ENCODE assay signal across 8 cellular contexts in genomic region chr7:2633538-2634264, GRCh38. TPM values are rescaled to one million over a fixed set of nuclear protein-coding genes. Genes with fewer than 3 reads are reported as not detected.
DNase-seq lines count a peak whose midpoint lies in the region; ATAC-seq and TF ChIP-seq lines count a peak whose summit lies in the region.

No MANE protein-coding gene starts in this region.

- peak overlapping the region; percentile 86 for H3K4me2 ChIP-seq in Loucy (ENCODE audit: low read depth, low read length, poor library complexity, severe bottlenecking)

- H3K27me3 ChIP-seq in CD4-positive, alpha-beta memory T cell (ENCODE audit: insufficient read depth, low read length): no peaks in the 10 kb centered on the region
- H3K27me3 ChIP-seq in Loucy (ENCODE audit: insufficient read depth, low read length, poor library complexity, severe bottlenecking): no peaks in the 10 kb centered on the region

- peak overlapping the region; percentile 79 to 89 (median 83) for H3K4me3 Mint-ChIP-seq in CD4-positive, alpha-beta memory T cell
- H3K4me3 Mint-ChIP-seq in activated T-cell treated with anti-CD3 and anti-CD28 coated beads, Interleukin-2, amount 50 U/mL, for 72 hours: peak overlapping the region; percentile 98

- no peaks in the 10 kb centered on the region for H3K9me2 ChIP-seq in Loucy (replicated peaks; ENCODE audit: low read depth, low read length)

- peak overlapping the region in 6 of 7 donors; percentile 37 to 82 (median 72) for H3K27ac Mint-ChIP-seq in CD4-positive, alpha-beta memory T cell
- H3K27ac Mint-ChIP-seq in activated T-cell treated with anti-CD3 and anti-CD28 coated beads, Interleukin-2, amount 50 U/mL, for 72 hours: no peak overlapping the region

- no peaks in the 10 kb centered on the region for H3K36me3 ChIP-seq in CD4-positive, alpha-beta memory T cell (ENCODE audit: insufficient read depth, low read length)
- H3K36me3 ChIP-seq in Loucy (ENCODE audit: insufficient read depth, low read length): no peaks in the 10 kb centered on the region

- no peaks in the 10 kb centered on the region for H3K9me3 Mint-ChIP-seq in CD4-positive, alpha-beta memory T cell
- no peaks in the 10 kb centered on the region for H3K9me3 Mint-ChIP-seq in activated T-cell treated with anti-CD3 and anti-CD28 coated beads, Interleukin-2, amount 50 U/mL, for 72 hours

- peaks cover 2 to 21% (median 15%) of the 10 kb centered on the region in 4 donors for H3K4me1 Mint-ChIP-seq in CD4-positive, alpha-beta memory T cell
- peaks cover 23% of the 10 kb centered on the region for H3K4me1 Mint-ChIP-seq in activated T-cell treated with anti-CD3 and anti-CD28 coated beads, Interleukin-2, amount 50 U/mL, for 72 hours (ENCODE audit: low read depth)

- no peak for TF ChIP-seq CTCF in Loucy (conservative IDR thresholded peaks at IDR 0.05; ENCODE audit: low read length)
- TF ChIP-seq CTCF in foreskin fibroblast (IDR thresholded peaks at IDR 0.05; ENCODE audit: low read depth, low read length): no peak
- TF ChIP-seq CTCF in omental fat pad (IDR thresholded peaks at IDR 0.05): no peak

- POLR2A ChIA-PET in CD4-positive, alpha-beta memory T cell (lab: Charles Lee; ENCODE audit: partially characterized antibody): interaction anchor here (1.0 to 2.6 kb wide), 3 partner anchors 77 to 104 kb away, joined by 3 to 13 read pairs (median 3); no protein-coding TSS in a partner anchor

- peak overlapping the region; percentile 63 for H3K27ac ChIP-seq in CD4-positive, alpha-beta memory T cell (ENCODE audit: low read depth, low read length)

- intact Hi-C loops in CD4-positive, alpha-beta memory T cell (cut with micrococcal nuclease): loop anchor here (5.0 kb wide), 1 partner anchor 321 kb away; the partner anchor contains the start of gene SNX8

- H2AFZ ChIP-seq in Loucy (ENCODE audit: low read length): no peak overlapping the region

- no peaks in the 10 kb centered on the region for H3K27me3 Mint-ChIP-seq in CD4-positive, alpha-beta memory T cell
- H3K27me3 Mint-ChIP-seq in activated T-cell treated with anti-CD3 and anti-CD28 coated beads, Interleukin-2, amount 50 U/mL, for 72 hours (ENCODE audit: low read depth): no peaks in the 10 kb centered on the region

- H4K20me1 ChIP-seq in Loucy (ENCODE audit: insufficient read depth, low read length, poor library complexity, severe bottlenecking): peaks cover 65% of the 10 kb centered on the region

- no peaks in the 10 kb centered on the region for H3K9me3 ChIP-seq in CD4-positive, alpha-beta memory T cell (ENCODE audit: control insufficient read depth in 1 of 2, low read length in 2 of 2)
- H3K9me3 ChIP-seq in Loucy (ENCODE audit: insufficient read depth, low read depth, low read length): no peaks in the 10 kb centered on the region

- peak in 1 of 5 donors; percentile 10 for DNase-seq in CD4-positive, alpha-beta memory T cell
- peak; percentile 50 to 59 for DNase-seq in activated T-cell treated with anti-CD3 and anti-CD28 coated beads, Interleukin-2, amount 50 U/mL, for 72 hours
- peak; percentile 88 to 94 for DNase-seq in foreskin fibroblast
- DNase-seq in omental fat pad (ENCODE audit: low spot score): peak; percentile 60
- no peak for DNase-seq in cerebellar nuclear complex (lab: John Stamatoyannopoulos, UW)

- H3K4me3 ChIP-seq in CD4-positive, alpha-beta memory T cell (ENCODE audit: low read length in 2 of 2): peak overlapping the region; percentile 11 to 82
- peak overlapping the region; percentile 90 for H3K4me3 ChIP-seq in Loucy (ENCODE audit: low read length, poor library complexity, severe bottlenecking)
- H3K4me3 ChIP-seq in foreskin fibroblast (ENCODE audit: low read depth in 1 of 2, low read length in 2 of 2): peak overlapping the region; percentile 76 to 84

- CTCF ChIA-PET in CD4-positive, alpha-beta memory T cell (lab: Charles Lee; ENCODE audit: partially characterized antibody): no interaction called here

- peak overlapping the region; percentile 98 for H3K9ac ChIP-seq in Loucy (ENCODE audit: low read depth, low read length, poor library complexity, severe bottlenecking)

- H3K79me2 ChIP-seq in Loucy (ENCODE audit: insufficient read depth, low read length): peaks cover 68% of the 10 kb centered on the region

- peak; percentile 40 to 48 for ATAC-seq in activated T-cell treated with anti-CD3 and anti-CD28 coated beads, Interleukin-2, amount 50 U/mL, for 72 hours (replicated peaks in 1 of 2)
- peak; percentile 67 for ATAC-seq in omental fat pad (ENCODE audit: low FRiP score)
- ATAC-seq in HG03097 (IDR thresholded peaks at IDR 0.05; ENCODE audit: low FRiP score, unreplicated experiment): no peak
- ATAC-seq in GM21515 (IDR thresholded peaks at IDR 0.05; ENCODE audit: unreplicated experiment): no peak

- H3K4me1 ChIP-seq in CD4-positive, alpha-beta memory T cell (ENCODE audit: insufficient read depth, low read length): peaks cover 27% of the 10 kb centered on the region
- peaks cover 30% of the 10 kb centered on the region for H3K4me1 ChIP-seq in Loucy (ENCODE audit: insufficient read depth, low read length, poor library complexity, severe bottlenecking)

- no peaks in the 10 kb centered on the region for H3F3A ChIP-seq in Loucy (ENCODE audit: low read depth)

- peaks cover 0 to 1% of the 10 kb centered on the region in 2 donors for H3K36me3 Mint-ChIP-seq in CD4-positive, alpha-beta memory T cell
- no peaks in the 10 kb centered on the region for H3K36me3 Mint-ChIP-seq in activated T-cell treated with anti-CD3 and anti-CD28 coated beads, Interleukin-2, amount 50 U/mL, for 72 hours (ENCODE audit: insufficient read depth in 2 of 2)

RNA-seq across cellular contexts. Expression of gene TTYH3, which starts 1.9 kb away (rescaled TPM):
- 10 to 100 TPM; 10.3 to 12.0 TPM for total RNA-seq in CD4-positive, alpha-beta memory T cell
- 1 to 10 TPM in 1 of 2 donors, under 1 TPM in 1; 0.14 to 1.3 TPM for polyA plus RNA-seq in CD4-positive, alpha-beta memory T cell
- 10 to 100 TPM; 30.0 to 36.4 TPM for total RNA-seq in activated T-cell treated with anti-CD3 and anti-CD28 coated beads, Interleukin-2, amount 50 U/mL, for 72 hours
- total RNA-seq in omental fat pad: 10 to 100 TPM; 21.5 to 62.6 (median 29.3) TPM

RNA-seq across cellular contexts. Expression of gene AMZ1, which starts 54.3 kb away (rescaled TPM):
- total RNA-seq in CD4-positive, alpha-beta memory T cell: 1 to 10 TPM; 1.6 to 2.0 TPM
- polyA plus RNA-seq in CD4-positive, alpha-beta memory T cell: under 1 TPM in 1 of 2 donors, not detected in 1; 0.15 TPM
- 1 to 10 TPM in 1 of 2 donors, under 1 TPM in 1; 0.34 to 1.3 TPM for total RNA-seq in activated T-cell treated with anti-CD3 and anti-CD28 coated beads, Interleukin-2, amount 50 U/mL, for 72 hours
- total RNA-seq in omental fat pad: 1 to 10 TPM in 1 of 4 donors, under 1 TPM in 1, not detected in 2; 0.19 to 1.1 TPM

Comparison
In these comparisons a context has a peak if more than half of its experiments do, and no peak if none do; other contexts are left out.
1. DNase-seq: peak in activated T-cell treated with anti-CD3 and anti-CD28 coated beads, Interleukin-2, amount 50 U/mL, for 72 hours (2 of 2), foreskin fibroblast (2 of 2) and omental fat pad (single experiment); none in cerebellar nuclear complex (0 of 2).
2. ATAC-seq: peak in activated T-cell treated with anti-CD3 and anti-CD28 coated beads, Interleukin-2, amount 50 U/mL, for 72 hours (2 of 2) and omental fat pad (single experiment); none in HG03097 (single experiment) and GM21515 (single experiment).
3. Peak in every context shown above with its lines, with median percentiles within 50 percentile points of each other: H3K4me3 ChIP-seq.